In the genomic region with DNA sequence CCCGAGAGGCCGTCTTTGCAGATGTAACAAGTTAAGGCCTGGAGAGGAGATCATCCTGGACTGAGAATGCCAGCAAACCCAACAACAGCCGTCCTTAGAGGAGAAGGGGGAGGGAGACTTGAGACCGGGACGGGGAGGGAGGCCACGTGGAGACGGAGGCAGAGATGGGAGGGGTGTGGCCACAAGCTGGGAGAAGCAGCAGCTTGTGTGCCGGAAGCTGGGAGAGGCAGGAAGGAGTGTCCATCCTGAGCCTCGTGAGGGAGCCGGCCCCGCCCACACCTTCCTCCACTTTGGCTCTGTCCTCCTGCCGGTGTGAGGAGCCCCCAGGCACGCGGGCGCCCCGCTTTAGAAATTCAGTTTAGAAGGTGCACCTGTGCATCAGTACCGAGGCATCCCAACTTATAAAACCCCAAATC, we compare ENCODE assay signal across 8 cellular contexts.
DNase-seq lines count a peak whose midpoint lies in the region; ATAC-seq, FAIRE-seq and TF ChIP-seq lines count a peak whose summit lies in the region.

No MANE protein-coding gene starts in this region.

- no peaks in the 10 kb centered on the region for H3K36me3 Mint-ChIP-seq in CD14-positive monocyte
- H3K36me3 Mint-ChIP-seq in brain = no peaks in the 10 kb centered on the region

- TF ChIP-seq POLR2A in HepG2 (IDR thresholded peaks at IDR 0.05; ENCODE audit: insufficient read depth in 1 of 2, low read depth in 2 of 2, low read length in 2 of 2) = no peak

- 32% methylated on average over 17 of the region's 17 CpGs for WGBS in HepG2 (ENCODE audit: low lambda C conversion rate)

- CTCF ChIA-PET in HepG2 (lab: Yijun Ruan, JAX; ENCODE audit: low intra/inter-chr PET ratio, low total read pairs) = interaction anchor here (1.6 kb wide), 1 partner anchor 443 kb away, joined by 7 read pairs; no protein-coding TSS in a partner anchor

- TF ChIP-seq RAD21 in HepG2 (CRISPR knock-in tag; IDR thresholded peaks at IDR 0.05) = no peak

- intact Hi-C loops in CD14-positive monocyte (cut with micrococcal nuclease) (loop anchor here (2.0 to 5.0 kb wide), 2 partner anchors 442 to 445 kb away; no protein-coding TSS in a partner anchor), HepG2 (cut with micrococcal nuclease; ENCODE audit: unreplicated experiment) (loop anchor here (2.0 kb wide), 1 partner anchor 442 kb away; no protein-coding TSS in a partner anchor)

- POLR2A ChIA-PET in HepG2 (lab: Yijun Ruan, JAX) = no interaction called here

- DNase-seq in CD14-positive monocyte (ENCODE audit: low spot score) (no peak), HFF-Myc (ENCODE audit: extremely low read depth, low read depth) (peak; percentile 66), NCI-H748 treated with DMSO at 0.1 percent for 48 hours (lab: John Stamatoyannopoulos, UW) (peak; percentile 80), HepG2 (ENCODE audit: low spot score) (no peak), ureter (ENCODE audit: low spot score) (peak; percentile 67)

- H4K20me1 ChIP-seq in HepG2 (ENCODE audit: insufficient read depth, low read length) = 0 out of 2 replicates have a peak, but pooled peaks cover 2% of the 10 kb centered on the region

- H3K27ac Mint-ChIP-seq in CD14-positive monocyte = no peak overlapping the region
- H3K27ac Mint-ChIP-seq in brain = peak overlapping the region in 3 of 5 experiments; percentile 72 to 94 (median 80)

- peak overlapping the region; percentile 10 to 68 for H3K4me3 Mint-ChIP-seq in CD14-positive monocyte
- peak overlapping the region; percentile 27 to 73 (median 54) for H3K4me3 Mint-ChIP-seq in brain

- no peak overlapping the region for H3K27ac ChIP-seq in HepG2 (ENCODE audit: extremely low read length, insufficient read depth, low read length)

- 0 out of 2 replicates have a peak overlapping the region, but pooled peaks have one; percentile 11 for H3K4me2 ChIP-seq in HepG2 (ENCODE audit: low read depth, low read length)

- FAIRE-seq in HepG2 (lab: Jason Lieb, UNC) = no peak

- H3K4me1 Mint-ChIP-seq in CD14-positive monocyte (peaks cover 12% of the 10 kb centered on the region), brain (peaks cover 55% of the 10 kb centered on the region)

- H3K4me3 ChIP-seq in HFF-Myc (replicated peaks; ENCODE audit: low read depth, low read length) (no peak overlapping the region), HepG2 (replicated peaks in 1 of 3; ENCODE audit: insufficient read depth in 1 of 3, low read depth in 2 of 3, low read length in 3 of 3) (no peak overlapping the region)

- no peak overlapping the region for H2AFZ ChIP-seq in HepG2 (ENCODE audit: low read length)

- ATAC-seq in HepG2 (0 out of 3 replicates have a peak, but pooled peaks have one; percentile 5), GM19035 (IDR thresholded peaks at IDR 0.05; ENCODE audit: unreplicated experiment) (no peak), GM21390 (IDR thresholded peaks at IDR 0.05; ENCODE audit: unreplicated experiment) (no peak)

- H3K9me3 ChIP-seq in HepG2 (ENCODE audit: low read length) = no peaks in the 10 kb centered on the region

- BruUV-seq in HepG2 (replicated peaks; lab: Mats Ljungman, UMichigan) = no TSS peak

- no peak overlapping the region for H3K9ac ChIP-seq in HepG2 (ENCODE audit: insufficient read depth, low read depth, low read length)

- H3K27me3 ChIP-seq in HepG2 (ENCODE audit: control insufficient read depth in 1 of 2, insufficient read depth in 2 of 2, low read length in 2 of 2) = peaks cover 2 to 27% of the 10 kb centered on the region in 2 experiments

- H3K79me2 ChIP-seq in HepG2 (ENCODE audit: insufficient read depth, low read length) = no peaks in the 10 kb centered on the region

- TF ChIP-seq EP300 in HepG2 (IDR thresholded peaks at IDR 0.05; ENCODE audit: low read depth in 2 of 2, low read length in 2 of 2) (no peak), HepG2 (CRISPR knock-in tag; IDR thresholded peaks at IDR 0.05; ENCODE audit: borderline replicate concordance) (no peak)

- H3K27me3 Mint-ChIP-seq in CD14-positive monocyte (ENCODE audit: low read depth in 3 of 3) (peaks cover 4 to 10% (median 8%) of the 10 kb centered on the region in 3 donors), brain (peaks cover 2% of the 10 kb centered on the region)

- TF ChIP-seq CTCF in CD14-positive monocyte (IDR thresholded peaks at IDR 0.05) (no peak), HFF-Myc (IDR thresholded peaks at IDR 0.05; ENCODE audit: low read depth, low read length, missing control alignments) (no peak), brain (conservative IDR thresholded peaks at IDR 0.05) (no peak), HepG2 (CRISPR knock-in tag; IDR thresholded peaks at IDR 0.05) (no peak)

- no peaks in the 10 kb centered on the region for H3K9me3 Mint-ChIP-seq in CD14-positive monocyte
- peaks cover 0 to 9% (median 0%) of the 10 kb centered on the region in 5 experiments for H3K9me3 Mint-ChIP-seq in brain

- in situ Hi-C loops in HepG2 (cut with HindIII; ENCODE audit: extremely low pct_ligation_motif_present, low pct_unique_long_range_greater_than_20kb) = no loop called here

- H3K36me3 ChIP-seq in HepG2 (replicated peaks in 1 of 2; ENCODE audit: control insufficient read depth in 1 of 2, insufficient read depth in 2 of 2, low read length in 2 of 2) = no peaks in the 10 kb centered on the region

- no peaks in the 10 kb centered on the region for H3K4me1 ChIP-seq in HepG2 (ENCODE audit: insufficient read depth, low read length)

TF ChIP-seq in HepG2, 621 proteins besides CTCF, POLR2A, EP300 and RAD21:
- TF ChIP-seq ZEB1 (IDR thresholded peaks at IDR 0.05; ENCODE audit: insufficient replicate concordance, low read depth) (no peak), ZKSCAN8 (CRISPR knock-in tag; IDR thresholded peaks at IDR 0.05; ENCODE audit: borderline replicate concordance) (no peak)

Comparison
In these comparisons a context has a peak if more than half of its experiments do, and no peak if none do; other contexts are left out.
1. DNase-seq: peak in HFF-Myc (single experiment), NCI-H748 treated with DMSO at 0.1 percent for 48 hours (single experiment) and ureter (single experiment); none in CD14-positive monocyte (single experiment) and HepG2 (single experiment).
2. H3K27ac Mint-ChIP-seq: peak in brain (3 of 5); none in CD14-positive monocyte (0 of 7).